In the genomic region with DNA sequence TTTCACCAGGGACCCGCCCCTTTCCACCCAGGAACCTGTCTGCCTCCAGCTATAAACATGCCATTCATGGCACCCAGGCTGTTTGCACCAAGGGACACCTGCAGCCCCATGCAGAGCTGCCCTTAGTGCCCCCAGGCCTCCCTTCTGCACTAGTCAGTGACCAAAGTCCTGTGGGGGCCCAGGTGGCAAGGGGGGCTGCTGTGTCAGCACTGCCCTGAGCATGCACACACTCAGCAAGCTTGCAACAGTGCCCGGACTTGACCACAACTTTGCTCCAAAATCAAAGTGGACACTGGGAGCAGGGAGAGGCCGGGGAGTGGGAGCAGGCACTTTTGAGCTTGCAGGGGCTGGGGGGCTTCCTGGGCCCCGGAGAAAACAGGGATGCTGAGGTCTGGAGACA, we compare ENCODE assay signal across 16 cellular contexts.
A peak's percentile ranks its signal among the peaks of the same experiment; 100 is the strongest.
DNase-seq lines count a peak whose midpoint lies in the region; ATAC-seq and TF ChIP-seq lines count a peak whose summit lies in the region.
"Had no signal": no experiment of that assay in that cellular context is flagged by ENCODE, and none has a peak within 500 bp of the region (broad histone marks: within the 10 kb centered on the region; RNA-seq: fewer than 3 reads in every experiment).

No MANE protein-coding gene starts in this region.

- DNase-seq in spleen (peak; percentile 70), T-helper 17 cell (no peak), NCI-H526 (lab: John Stamatoyannopoulos, UW) (no peak)
- DNase-seq in effector CD8-positive, alpha-beta T cell (lab: John Stamatoyannopoulos, UW), result no peak
- DNase-seq: activated CD4-positive, alpha-beta memory T cell treated with anti-CD3 and anti-CD28 coated beads, Interleukin-2, amount 10 ng/mL, durations not matched to agents 7 days and 5 days; effector memory CD4-positive, alpha-beta T cell; GM23248; NCI-H1694 treated with DMSO at 0.1 percent for 48 hours; NCI-H526 treated with DMSO at 0.1 percent for 48 hours had no signal

- no peaks in the 10 kb centered on the region for H3F3A ChIP-seq in OCI-LY1 (ENCODE audit: insufficient read depth, low read length)

- H3K4me1 Mint-ChIP-seq in T-helper 17 cell, result no peaks in the 10 kb centered on the region
- H3K4me1 Mint-ChIP-seq: activated CD4-positive, alpha-beta memory T cell treated with anti-CD3 and anti-CD28 coated beads, Interleukin-2, amount 10 ng/mL, durations not matched to agents 7 days and 5 days had no signal

- no peak overlapping the region for H3K9ac ChIP-seq in OCI-LY1 (ENCODE audit: low read length)
- H3K9ac ChIP-seq: GM23248 had no signal

- H3K27me3 ChIP-seq in OCI-LY1 (ENCODE audit: insufficient read depth, low read length) (no peaks in the 10 kb centered on the region), spleen (replicated peaks in 1 of 7) (no peaks in the 10 kb centered on the region)

- H3K4me3 Mint-ChIP-seq in T-helper 17 cell, result no peak overlapping the region
- H3K4me3 Mint-ChIP-seq: activated CD4-positive, alpha-beta memory T cell treated with anti-CD3 and anti-CD28 coated beads, Interleukin-2, amount 10 ng/mL, durations not matched to agents 7 days and 5 days; CD14-positive monocyte had no signal

- H3K36me3 ChIP-seq in OCI-LY1 (ENCODE audit: insufficient read depth, low read length), result no peaks in the 10 kb centered on the region
- no peaks in the 10 kb centered on the region for H3K36me3 ChIP-seq in spleen

- WGBS in spleen, 5 donors, result 70 to 83% (median 77%) methylated on average over 3 to 4 of the region's 4 CpGs

- H3K27ac ChIP-seq in OCI-LY1 (ENCODE audit: low read depth, low read length, poor library complexity, severe bottlenecking) (no peak overlapping the region), spleen (no peak overlapping the region)
- H3K27ac ChIP-seq: GM23248, skin epidermis had no signal

- H4K20me1 ChIP-seq in OCI-LY1 (ENCODE audit: insufficient read depth, low read length), result no peaks in the 10 kb centered on the region

- H3K79me2 ChIP-seq in OCI-LY1 (ENCODE audit: insufficient read depth, low read length), result no peaks in the 10 kb centered on the region

- no peak overlapping the region for H3K27ac Mint-ChIP-seq in T-helper 17 cell
- H3K27ac Mint-ChIP-seq: activated CD4-positive, alpha-beta memory T cell treated with anti-CD3 and anti-CD28 coated beads, Interleukin-2, amount 10 ng/mL, durations not matched to agents 7 days and 5 days; activated T-helper 2 cell treated with anti-CD3 and anti-CD28 coated beads, Interferon-gamma antibody, Interleukin-2, Interleukin-4, amounts not matched to agents 10 μg/mL and 5 μg/mL and 100 μg/mL, durations not matched to agents 14 hours and 24 hours and 36 hours had no signal

- peak overlapping the region; percentile 46; the same call in 1 of the 2 replicates for H3K4me2 ChIP-seq in OCI-LY1 (ENCODE audit: low read length)

- H3K27me3 Mint-ChIP-seq in T-helper 17 cell, result no peaks in the 10 kb centered on the region
- H3K27me3 Mint-ChIP-seq: activated CD4-positive, alpha-beta memory T cell treated with anti-CD3 and anti-CD28 coated beads, Interleukin-2, amount 10 ng/mL, durations not matched to agents 7 days and 5 days had no signal

- intact Hi-C loops in spleen (cut with DNase I; ENCODE audit: low total_unique reads), result no loop called here

- TF ChIP-seq POLR2A in spleen (IDR thresholded peaks at IDR 0.05), result no peak

- ATAC-seq in GM19395 (IDR thresholded peaks at IDR 0.05; ENCODE audit: unreplicated experiment) (peak; percentile 20), HG02642 (IDR thresholded peaks at IDR 0.05; ENCODE audit: poor library complexity, unreplicated experiment) (peak; percentile 20), T-helper 17 cell (no peak)
- ATAC-seq: K562 had no signal

- H3K9me3 ChIP-seq in OCI-LY1 (ENCODE audit: low read length) (no peaks in the 10 kb centered on the region), spleen (no peaks in the 10 kb centered on the region), T-helper 17 cell (ENCODE audit: control insufficient read depth, low read length, poor library complexity, severe bottlenecking) (no peaks in the 10 kb centered on the region)

- no peak overlapping the region for H2AFZ ChIP-seq in OCI-LY1 (ENCODE audit: low read length)
- H2AFZ ChIP-seq: GM23248 had no signal

- H3K9me2 ChIP-seq in OCI-LY1 (ENCODE audit: low read depth, low read length), result no peaks in the 10 kb centered on the region

- H3K4me3 ChIP-seq in OCI-LY1 (ENCODE audit: low read depth, low read length, poor library complexity, severe bottlenecking) (no peak overlapping the region), spleen (no peak overlapping the region)
- H3K4me3 ChIP-seq: GM23248, K562, skin epidermis had no signal

- TF ChIP-seq CTCF in OCI-LY1 (IDR thresholded peaks at IDR 0.05; ENCODE audit: low read length), result no peak
- TF ChIP-seq CTCF in spleen (IDR thresholded peaks at IDR 0.05 in 8 of 11, conservative IDR thresholded peaks at IDR 0.05 in 3 of 11), result no peak

- H3K4me1 ChIP-seq in OCI-LY1 (ENCODE audit: insufficient read depth, low read length, severe bottlenecking) (peaks cover 9% of the 10 kb centered on the region), spleen (no peaks in the 10 kb centered on the region)

- no peaks in the 10 kb centered on the region for H3K36me3 Mint-ChIP-seq in T-helper 17 cell (ENCODE audit: low read depth)
- H3K36me3 Mint-ChIP-seq: CD14-positive monocyte had no signal
